ENCODE assay signal across 19 cellular contexts in genomic region chr12:94271351-94271750, GRCh38.
DNase-seq lines count a peak whose midpoint lies in the region; ATAC-seq and TF ChIP-seq lines count a peak whose summit lies in the region.
"Had no signal": no experiment of that assay in that cellular context is flagged by ENCODE, and none has a peak within 500 bp of the region (broad histone marks: within the 10 kb centered on the region; RNA-seq: fewer than 3 reads in every experiment).

No MANE protein-coding gene starts in this region.

- TF ChIP-seq CTCF in GM10266 (IDR thresholded peaks at IDR 0.05; ENCODE audit: control insufficient read depth, insufficient read depth, low read depth, missing control alignments), result no peak
- TF ChIP-seq CTCF in tibial nerve (IDR thresholded peaks at IDR 0.05), result no peak
- TF ChIP-seq CTCF in upper lobe of right lung (IDR thresholded peaks at IDR 0.05), result no peak

- intact Hi-C loops in upper lobe of right lung (cut with DNase I), result no loop called here

- DNase-seq in GM10266 (ENCODE audit: extremely low spot score) (peak; percentile 37), NCI-H226 (peak; percentile 43), iris pigment epithelial cell (ENCODE audit: low read depth) (peak; percentile 63), tibial nerve (ENCODE audit: low spot score in 2 of 2) (no peak), upper lobe of right lung (no peak)
- no peak for DNase-seq in activated effector memory CD4-positive, alpha-beta T cell treated with Interleukin-2 at 50 U/mL for 16 hours
- no peak for DNase-seq in activated CD8-positive, alpha-beta memory T cell treated with anti-CD3 and anti-CD28 coated beads, Interleukin-2, amount 50 U/mL, for 4 hours
- DNase-seq: activated CD4-positive, CD25-positive, alpha-beta regulatory T cell treated with anti-CD3 and anti-CD28 coated beads, Interleukin-2, amount 50 U/mL, for 72 hours; DMS 273 treated with DMSO at 0.1 percent for 48 hours; GDM1; NCI-H1105 treated with DMSO at 0.1 percent for 48 hours; NCI-H69; stimulated activated CD4-positive, alpha-beta T cell treated with anti-CD3 and anti-CD28 coated beads, Interleukin-4, amount 100 ng/mL, for 1 hour; T-helper 17 cell had no signal

- 68 to 73% methylated on average over 6 of the region's 6 CpGs for WGBS in tibial nerve, 2 donors

- no peaks in the 10 kb centered on the region for H3K9me3 ChIP-seq in tibial nerve
- H3K9me3 ChIP-seq in upper lobe of right lung, result no peaks in the 10 kb centered on the region
- H3K9me3 ChIP-seq: SJSA1, suprapubic skin had no signal

- H3K4me1 ChIP-seq in tibial nerve, result peaks cover 0 to 23% (median 4%) of the 10 kb centered on the region in 4 donors
- peaks cover 15% of the 10 kb centered on the region for H3K4me1 ChIP-seq in upper lobe of right lung
- H3K4me1 ChIP-seq: SJSA1 had no signal

- H3K27me3 ChIP-seq in tibial nerve, result no peaks in the 10 kb centered on the region
- H3K27me3 ChIP-seq in upper lobe of right lung, result no peaks in the 10 kb centered on the region
- H3K27me3 ChIP-seq: SJSA1, suprapubic skin had no signal

- no peak for TF ChIP-seq POLR2A in tibial nerve (IDR thresholded peaks at IDR 0.05)

- H3K27ac ChIP-seq in tibial nerve (no peak overlapping the region), upper lobe of right lung (no peak overlapping the region)
- H3K27ac ChIP-seq: SJSA1, suprapubic skin had no signal

- peak; percentile 50 for ATAC-seq in GM18909 (IDR thresholded peaks at IDR 0.05; ENCODE audit: poor library complexity, unreplicated experiment)
- no peak for ATAC-seq in upper lobe of right lung
- ATAC-seq: K562, T-helper 17 cell had no signal

- no peak for TF ChIP-seq EP300 in tibial nerve (IDR thresholded peaks at IDR 0.05)

- H3K4me3 ChIP-seq in tibial nerve (no peak overlapping the region), upper lobe of right lung (no peak overlapping the region)
- H3K4me3 ChIP-seq: K562, SJSA1, skin epidermis, suprapubic skin had no signal

- H3K36me3 ChIP-seq in tibial nerve (no peaks in the 10 kb centered on the region), upper lobe of right lung (no peaks in the 10 kb centered on the region)
- H3K36me3 ChIP-seq: SJSA1, suprapubic skin had no signal

Comparison
In these comparisons a context has a peak if more than half of its experiments do, and no peak if none do; other contexts are left out.
1. DNase-seq: peak in GM10266 (single experiment), NCI-H226 (single experiment) and iris pigment epithelial cell (single experiment); none in activated effector memory CD4-positive, alpha-beta T cell treated with Interleukin-2 at 50 U/mL for 16 hours (single experiment), activated CD8-positive, alpha-beta memory T cell treated with anti-CD3 and anti-CD28 coated beads, Interleukin-2, amount 50 U/mL, for 4 hours (single experiment), tibial nerve (0 of 2) and upper lobe of right lung (single experiment).